Comparison of ENCODE assay signal across 1 cellular context in the genomic region with DNA sequence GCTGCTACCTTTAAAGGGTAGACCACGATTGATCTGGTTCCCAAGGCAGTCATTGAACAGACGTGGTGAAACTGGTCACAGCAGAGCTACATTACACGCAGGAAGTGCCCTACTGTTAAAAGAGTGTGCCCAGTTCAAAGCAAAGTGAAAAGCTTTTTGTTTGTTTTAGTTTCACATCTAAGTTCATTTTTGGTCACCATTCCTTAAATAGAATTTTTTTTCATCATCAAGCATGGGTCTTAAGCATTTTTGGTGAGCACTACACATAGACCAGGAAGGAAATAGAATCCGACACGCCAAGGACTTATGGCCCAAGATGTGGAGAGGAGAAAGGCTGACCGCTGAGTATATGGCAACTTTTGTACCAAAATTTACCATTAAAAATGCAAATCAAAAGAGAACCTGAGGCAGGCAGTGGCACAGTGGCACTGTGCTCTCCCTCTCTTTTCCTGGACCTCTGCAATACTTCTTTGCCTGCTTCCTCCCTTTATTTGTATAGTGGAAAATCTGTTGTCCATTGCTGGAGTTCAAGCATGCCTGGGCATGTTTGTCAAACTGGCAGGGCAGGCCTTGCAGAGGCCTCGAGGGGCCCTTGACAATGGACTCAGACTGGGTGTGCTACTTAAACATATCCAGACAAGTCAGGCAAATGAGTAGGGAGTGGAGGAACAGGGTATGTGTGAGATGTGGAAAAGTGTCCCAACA.
TF ChIP-seq lines count a peak whose summit lies in the region.

No MANE protein-coding gene starts in this region.

TF ChIP-seq in HepG2, 621 proteins besides CTCF, POLR2A, EP300 and RAD21 (continued from another document and continues in another):
- TF ChIP-seq, protein P1, sequence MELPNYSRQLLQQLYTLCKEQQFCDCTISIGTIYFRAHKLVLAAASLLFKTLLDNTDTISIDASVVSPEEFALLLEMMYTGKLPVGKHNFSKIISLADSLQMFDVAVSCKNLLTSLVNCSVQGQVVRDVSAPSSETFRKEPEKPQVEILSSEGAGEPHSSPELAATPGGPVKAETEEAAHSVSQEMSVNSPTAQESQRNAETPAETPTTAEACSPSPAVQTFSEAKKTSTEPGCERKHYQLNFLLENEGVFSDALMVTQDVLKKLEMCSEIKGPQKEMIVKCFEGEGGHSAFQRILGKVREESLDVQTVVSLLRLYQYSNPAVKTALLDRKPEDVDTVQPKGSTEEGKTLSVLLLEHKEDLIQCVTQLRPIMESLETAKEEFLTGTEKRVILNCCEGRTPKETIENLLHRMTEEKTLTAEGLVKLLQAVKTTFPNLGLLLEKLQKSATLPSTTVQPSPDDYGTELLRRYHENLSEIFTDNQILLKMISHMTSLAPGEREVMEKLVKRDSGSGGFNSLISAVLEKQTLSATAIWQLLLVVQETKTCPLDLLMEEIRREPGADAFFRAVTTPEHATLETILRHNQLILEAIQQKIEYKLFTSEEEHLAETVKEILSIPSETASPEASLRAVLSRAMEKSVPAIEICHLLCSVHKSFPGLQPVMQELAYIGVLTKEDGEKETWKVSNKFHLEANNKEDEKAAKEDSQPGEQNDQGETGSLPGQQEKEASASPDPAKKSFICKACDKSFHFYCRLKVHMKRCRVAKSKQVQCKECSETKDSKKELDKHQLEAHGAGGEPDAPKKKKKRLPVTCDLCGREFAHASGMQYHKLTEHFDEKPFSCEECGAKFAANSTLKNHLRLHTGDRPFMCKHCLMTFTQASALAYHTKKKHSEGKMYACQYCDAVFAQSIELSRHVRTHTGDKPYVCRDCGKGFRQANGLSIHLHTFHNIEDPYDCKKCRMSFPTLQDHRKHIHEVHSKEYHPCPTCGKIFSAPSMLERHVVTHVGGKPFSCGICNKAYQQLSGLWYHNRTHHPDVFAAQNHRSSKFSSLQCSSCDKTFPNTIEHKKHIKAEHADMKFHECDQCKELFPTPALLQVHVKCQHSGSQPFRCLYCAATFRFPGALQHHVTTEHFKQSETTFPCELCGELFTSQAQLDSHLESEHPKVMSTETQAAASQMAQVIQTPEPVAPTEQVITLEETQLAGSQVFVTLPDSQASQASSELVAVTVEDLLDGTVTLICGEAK (IDR thresholded peaks at IDR 0.05): no peak
- TF ChIP-seq, protein P1 (CRISPR knock-in tag; IDR thresholded peaks at IDR 0.05): peak; percentile 71; the same call in 1 of the 2 replicates
- TF ChIP-seq BHLHE40 (IDR thresholded peaks at IDR 0.05; ENCODE audit: low read length) (no peak), HDAC1 (CRISPR knock-in tag; IDR thresholded peaks at IDR 0.05) (peak; percentile 66), FOXJ3 (CRISPR knock-in tag; IDR thresholded peaks at IDR 0.05; ENCODE audit: borderline replicate concordance) (peak; percentile 50; the same call in 1 of the 2 replicates), FIP1L1 (IDR thresholded peaks at IDR 0.05; ENCODE audit: borderline replicate concordance, insufficient read depth, low read depth, low read length) (no peak), ZNF547 (CRISPR knock-in tag; IDR thresholded peaks at IDR 0.05) (no peak; the same call in 1 of the 2 replicates), KDM6A (CRISPR knock-in tag; IDR thresholded peaks at IDR 0.05; ENCODE audit: low read depth) (peak; percentile 61; the same call in 1 of the 2 replicates), THAP11 (CRISPR knock-in tag; IDR thresholded peaks at IDR 0.05) (peak; percentile 78), IRF2 (CRISPR knock-in tag; IDR thresholded peaks at IDR 0.05) (peak; percentile 88), ZC3H4 (CRISPR knock-in tag; IDR thresholded peaks at IDR 0.05; ENCODE audit: borderline replicate concordance) (no peak), PHF5A (CRISPR knock-in tag; IDR thresholded peaks at IDR 0.05; ENCODE audit: low read depth, unreplicated experiment) (peak; percentile 58), ZNF33A (CRISPR knock-in tag; IDR thresholded peaks at IDR 0.05; ENCODE audit: borderline replicate concordance) (no peak; the same call in 1 of the 2 replicates), TOE1 (CRISPR knock-in tag; IDR thresholded peaks at IDR 0.05) (no peak), KDM1A (CRISPR knock-in tag; IDR thresholded peaks at IDR 0.05) (no peak), ZNF30 (CRISPR knock-in tag; IDR thresholded peaks at IDR 0.05) (0 out of 2 replicates have a peak, but pooled peaks have one; percentile 73), EED (CRISPR knock-in tag; IDR thresholded peaks at IDR 0.05) (no peak), PHF20 (CRISPR knock-in tag; IDR thresholded peaks at IDR 0.05) (no peak), TARDBP (CRISPR knock-in tag; IDR thresholded peaks at IDR 0.05) (peak; percentile 65; the same call in 1 of the 2 replicates), PITX1 (CRISPR knock-in tag; IDR thresholded peaks at IDR 0.05) (peak; percentile 66; the same call in 1 of the 2 replicates), FOXC1 (CRISPR knock-in tag; IDR thresholded peaks at IDR 0.05; ENCODE audit: borderline replicate concordance) (no peak), HMG20B (CRISPR knock-in tag; conservative IDR thresholded peaks at IDR 0.05) (peak; percentile 71; the same call in 1 of the 2 replicates), SKI (IDR thresholded peaks at IDR 0.05; ENCODE audit: partially characterized antibody) (peak; percentile 58), CAMTA2 (CRISPR knock-in tag; IDR thresholded peaks at IDR 0.05; ENCODE audit: borderline replicate concordance) (no peak), AHR (CRISPR knock-in tag; IDR thresholded peaks at IDR 0.05) (0 out of 2 replicates have a peak, but pooled peaks have one; percentile 64), PAWR (CRISPR knock-in tag; IDR thresholded peaks at IDR 0.05; ENCODE audit: borderline replicate concordance) (no peak), POLR2G (IDR thresholded peaks at IDR 0.05; ENCODE audit: low read depth, low read length) (no peak), KLF6 (CRISPR knock-in tag; IDR thresholded peaks at IDR 0.05) (0 out of 2 replicates have a peak, but pooled peaks have one; percentile 77), RBAK (CRISPR knock-in tag; IDR thresholded peaks at IDR 0.05) (no peak), TEAD2 (CRISPR knock-in tag; IDR thresholded peaks at IDR 0.05) (no peak), YEATS4 (CRISPR knock-in tag; IDR thresholded peaks at IDR 0.05; ENCODE audit: borderline replicate concordance) (peak; percentile 66; the same call in 1 of the 2 replicates), DR1 (CRISPR knock-in tag; IDR thresholded peaks at IDR 0.05) (no peak), ZFY (CRISPR knock-in tag; IDR thresholded peaks at IDR 0.05) (peak; percentile 93), ZNF136 (CRISPR knock-in tag; IDR thresholded peaks at IDR 0.05; ENCODE audit: low read depth) (no peak), MXI1 (IDR thresholded peaks at IDR 0.05; ENCODE audit: borderline replicate concordance, low read depth, low read length) (peak; percentile 25; the same call in 1 of the 3 replicates), ZNF614 (CRISPR knock-in tag; IDR thresholded peaks at IDR 0.05; ENCODE audit: borderline replicate concordance) (0 out of 2 replicates have a peak, but pooled peaks have one; percentile 13), STAT5B (CRISPR knock-in tag; IDR thresholded peaks at IDR 0.05) (no peak)
- TF ChIP-seq, protein P2, sequence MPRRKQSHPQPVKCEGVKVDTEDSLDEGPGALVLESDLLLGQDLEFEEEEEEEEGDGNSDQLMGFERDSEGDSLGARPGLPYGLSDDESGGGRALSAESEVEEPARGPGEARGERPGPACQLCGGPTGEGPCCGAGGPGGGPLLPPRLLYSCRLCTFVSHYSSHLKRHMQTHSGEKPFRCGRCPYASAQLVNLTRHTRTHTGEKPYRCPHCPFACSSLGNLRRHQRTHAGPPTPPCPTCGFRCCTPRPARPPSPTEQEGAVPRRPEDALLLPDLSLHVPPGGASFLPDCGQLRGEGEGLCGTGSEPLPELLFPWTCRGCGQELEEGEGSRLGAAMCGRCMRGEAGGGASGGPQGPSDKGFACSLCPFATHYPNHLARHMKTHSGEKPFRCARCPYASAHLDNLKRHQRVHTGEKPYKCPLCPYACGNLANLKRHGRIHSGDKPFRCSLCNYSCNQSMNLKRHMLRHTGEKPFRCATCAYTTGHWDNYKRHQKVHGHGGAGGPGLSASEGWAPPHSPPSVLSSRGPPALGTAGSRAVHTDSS (CRISPR knock-in tag; conservative IDR thresholded peaks at IDR 0.05): no peak
- TF ChIP-seq, protein P3, sequence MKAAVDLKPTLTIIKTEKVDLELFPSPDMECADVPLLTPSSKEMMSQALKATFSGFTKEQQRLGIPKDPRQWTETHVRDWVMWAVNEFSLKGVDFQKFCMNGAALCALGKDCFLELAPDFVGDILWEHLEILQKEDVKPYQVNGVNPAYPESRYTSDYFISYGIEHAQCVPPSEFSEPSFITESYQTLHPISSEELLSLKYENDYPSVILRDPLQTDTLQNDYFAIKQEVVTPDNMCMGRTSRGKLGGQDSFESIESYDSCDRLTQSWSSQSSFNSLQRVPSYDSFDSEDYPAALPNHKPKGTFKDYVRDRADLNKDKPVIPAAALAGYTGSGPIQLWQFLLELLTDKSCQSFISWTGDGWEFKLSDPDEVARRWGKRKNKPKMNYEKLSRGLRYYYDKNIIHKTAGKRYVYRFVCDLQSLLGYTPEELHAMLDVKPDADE (CRISPR knock-in tag; IDR thresholded peaks at IDR 0.05): no peak
- TF ChIP-seq, protein P4, sequence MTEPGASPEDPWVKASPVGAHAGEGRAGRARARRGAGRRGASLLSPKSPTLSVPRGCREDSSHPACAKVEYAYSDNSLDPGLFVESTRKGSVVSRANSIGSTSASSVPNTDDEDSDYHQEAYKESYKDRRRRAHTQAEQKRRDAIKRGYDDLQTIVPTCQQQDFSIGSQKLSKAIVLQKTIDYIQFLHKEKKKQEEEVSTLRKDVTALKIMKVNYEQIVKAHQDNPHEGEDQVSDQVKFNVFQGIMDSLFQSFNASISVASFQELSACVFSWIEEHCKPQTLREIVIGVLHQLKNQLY (CRISPR knock-in tag; IDR thresholded peaks at IDR 0.05): peak; percentile 47; the same call in 1 of the 2 replicates
- TF ChIP-seq, protein P5, sequence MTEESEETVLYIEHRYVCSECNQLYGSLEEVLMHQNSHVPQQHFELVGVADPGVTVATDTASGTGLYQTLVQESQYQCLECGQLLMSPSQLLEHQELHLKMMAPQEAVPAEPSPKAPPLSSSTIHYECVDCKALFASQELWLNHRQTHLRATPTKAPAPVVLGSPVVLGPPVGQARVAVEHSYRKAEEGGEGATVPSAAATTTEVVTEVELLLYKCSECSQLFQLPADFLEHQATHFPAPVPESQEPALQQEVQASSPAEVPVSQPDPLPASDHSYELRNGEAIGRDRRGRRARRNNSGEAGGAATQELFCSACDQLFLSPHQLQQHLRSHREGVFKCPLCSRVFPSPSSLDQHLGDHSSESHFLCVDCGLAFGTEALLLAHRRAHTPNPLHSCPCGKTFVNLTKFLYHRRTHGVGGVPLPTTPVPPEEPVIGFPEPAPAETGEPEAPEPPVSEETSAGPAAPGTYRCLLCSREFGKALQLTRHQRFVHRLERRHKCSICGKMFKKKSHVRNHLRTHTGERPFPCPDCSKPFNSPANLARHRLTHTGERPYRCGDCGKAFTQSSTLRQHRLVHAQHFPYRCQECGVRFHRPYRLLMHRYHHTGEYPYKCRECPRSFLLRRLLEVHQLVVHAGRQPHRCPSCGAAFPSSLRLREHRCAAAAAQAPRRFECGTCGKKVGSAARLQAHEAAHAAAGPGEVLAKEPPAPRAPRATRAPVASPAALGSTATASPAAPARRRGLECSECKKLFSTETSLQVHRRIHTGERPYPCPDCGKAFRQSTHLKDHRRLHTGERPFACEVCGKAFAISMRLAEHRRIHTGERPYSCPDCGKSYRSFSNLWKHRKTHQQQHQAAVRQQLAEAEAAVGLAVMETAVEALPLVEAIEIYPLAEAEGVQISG (CRISPR knock-in tag; IDR thresholded peaks at IDR 0.05): peak; percentile 60; the same call in 1 of the 2 replicates
- TF ChIP-seq, protein P6, sequence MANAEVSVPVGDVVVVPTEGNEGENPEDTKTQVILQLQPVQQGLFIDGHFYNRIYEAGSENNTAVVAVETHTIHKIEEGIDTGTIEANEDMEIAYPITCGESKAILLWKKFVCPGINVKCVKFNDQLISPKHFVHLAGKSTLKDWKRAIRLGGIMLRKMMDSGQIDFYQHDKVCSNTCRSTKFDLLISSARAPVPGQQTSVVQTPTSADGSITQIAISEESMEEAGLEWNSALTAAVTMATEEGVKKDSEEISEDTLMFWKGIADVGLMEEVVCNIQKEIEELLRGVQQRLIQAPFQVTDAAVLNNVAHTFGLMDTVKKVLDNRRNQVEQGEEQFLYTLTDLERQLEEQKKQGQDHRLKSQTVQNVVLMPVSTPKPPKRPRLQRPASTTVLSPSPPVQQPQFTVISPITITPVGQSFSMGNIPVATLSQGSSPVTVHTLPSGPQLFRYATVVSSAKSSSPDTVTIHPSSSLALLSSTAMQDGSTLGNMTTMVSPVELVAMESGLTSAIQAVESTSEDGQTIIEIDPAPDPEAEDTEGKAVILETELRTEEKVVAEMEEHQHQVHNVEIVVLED (CRISPR knock-in tag; IDR thresholded peaks at IDR 0.05; ENCODE audit: borderline replicate concordance): no peak; the same call in 1 of the 2 replicates
